1 cellular context compared by ENCODE assay signal in the genomic region with DNA sequence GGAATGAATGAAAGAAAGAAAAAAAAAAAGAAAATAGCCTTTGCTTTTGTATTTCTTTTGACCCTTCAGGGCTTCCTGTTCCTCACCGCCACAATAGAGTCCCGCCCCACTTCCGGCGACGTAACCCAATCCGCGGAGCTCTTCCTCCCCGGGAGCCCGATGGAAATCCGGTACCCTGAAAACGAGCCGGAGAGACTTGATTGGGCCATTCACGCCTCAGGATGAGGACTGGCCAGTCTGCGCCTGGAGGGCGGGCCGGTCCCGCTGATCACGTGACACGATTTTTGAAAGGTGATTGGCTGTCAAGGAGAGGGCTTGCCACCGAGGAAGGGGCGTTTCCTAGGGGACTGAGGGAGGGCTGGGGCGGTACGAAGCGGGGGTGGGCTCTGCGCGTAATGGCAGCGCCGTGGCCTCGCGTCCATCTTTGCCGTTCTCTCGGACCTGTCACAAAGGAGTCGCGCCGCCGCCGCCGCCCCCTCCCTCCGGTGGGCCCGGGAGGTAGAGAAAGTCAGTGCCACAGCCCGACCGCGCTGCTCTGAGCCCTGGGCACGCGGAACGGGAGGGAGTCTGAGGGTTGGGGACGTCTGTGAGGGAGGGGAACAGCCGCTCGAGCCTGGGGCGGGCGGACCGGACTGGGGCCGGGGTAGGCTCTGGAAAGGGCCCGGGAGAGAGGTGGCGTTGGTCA.
TF ChIP-seq lines count a peak whose summit lies in the region.

A gene with protein sequence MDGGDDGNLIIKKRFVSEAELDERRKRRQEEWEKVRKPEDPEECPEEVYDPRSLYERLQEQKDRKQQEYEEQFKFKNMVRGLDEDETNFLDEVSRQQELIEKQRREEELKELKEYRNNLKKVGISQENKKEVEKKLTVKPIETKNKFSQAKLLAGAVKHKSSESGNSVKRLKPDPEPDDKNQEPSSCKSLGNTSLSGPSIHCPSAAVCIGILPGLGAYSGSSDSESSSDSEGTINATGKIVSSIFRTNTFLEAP (minus strand): TSS at position 95 of the 685 bp plus-strand sequence. CDS start 12,185 bp downstream, outside the sequence.
RSPRY1 (plus strand) TSS at position 385 of the 685 bp plus-strand sequence. CDS start 18,330 bp downstream, outside the sequence.

TF ChIP-seq in K562, 482 proteins besides CTCF, POLR2A, EP300 and RAD21 (continued from another document and continues in another):
- no peak for TF ChIP-seq NR0B1 (IDR thresholded peaks at IDR 0.05; ENCODE audit: partially characterized antibody)
- TF ChIP-seq TCF3 (CRISPR knock-in tag; IDR thresholded peaks at IDR 0.05): no peak
- peak; percentile 57 for TF ChIP-seq CHD2 (IDR thresholded peaks at IDR 0.05; ENCODE audit: low read depth, low read length)
- TF ChIP-seq HBP1 (CRISPR knock-in tag; IDR thresholded peaks at IDR 0.05): no peak
- no peak for TF ChIP-seq BDP1 (IDR thresholded peaks at IDR 0.05; ENCODE audit: insufficient read depth, insufficient read length)
- TF ChIP-seq ERF (CRISPR knock-in tag; IDR thresholded peaks at IDR 0.05): 0 out of 2 replicates have a peak, but pooled peaks have one; percentile 37
- TF ChIP-seq ZBTB7A (IDR thresholded peaks at IDR 0.05; ENCODE audit: borderline replicate concordance, control insufficient read depth, low read depth, low read length): no peak; the same call in 1 of the 2 replicates
- no peak for TF ChIP-seq HMGN3 (IDR thresholded peaks at IDR 0.05; ENCODE audit: borderline replicate concordance, extremely low read depth, insufficient read length, low read depth, low read length)
- no peak for TF ChIP-seq POLR3A (IDR thresholded peaks at IDR 0.05; ENCODE audit: borderline replicate concordance, extremely low read depth, insufficient read depth, insufficient read length)
- TF ChIP-seq ZC3H8 (IDR thresholded peaks at IDR 0.05): no peak
- TF ChIP-seq ASH1L (IDR thresholded peaks at IDR 0.05; ENCODE audit: borderline replicate concordance, low read depth, partially characterized antibody): peak; percentile 83
- no peak for TF ChIP-seq ZNF133 (CRISPR knock-in tag; IDR thresholded peaks at IDR 0.05)
- TF ChIP-seq FOXA3 (CRISPR knock-in tag; conservative IDR thresholded peaks at IDR 0.05 in 1 of 2, IDR thresholded peaks at IDR 0.05 in 1 of 2): no peak
- TF ChIP-seq, protein P1, sequence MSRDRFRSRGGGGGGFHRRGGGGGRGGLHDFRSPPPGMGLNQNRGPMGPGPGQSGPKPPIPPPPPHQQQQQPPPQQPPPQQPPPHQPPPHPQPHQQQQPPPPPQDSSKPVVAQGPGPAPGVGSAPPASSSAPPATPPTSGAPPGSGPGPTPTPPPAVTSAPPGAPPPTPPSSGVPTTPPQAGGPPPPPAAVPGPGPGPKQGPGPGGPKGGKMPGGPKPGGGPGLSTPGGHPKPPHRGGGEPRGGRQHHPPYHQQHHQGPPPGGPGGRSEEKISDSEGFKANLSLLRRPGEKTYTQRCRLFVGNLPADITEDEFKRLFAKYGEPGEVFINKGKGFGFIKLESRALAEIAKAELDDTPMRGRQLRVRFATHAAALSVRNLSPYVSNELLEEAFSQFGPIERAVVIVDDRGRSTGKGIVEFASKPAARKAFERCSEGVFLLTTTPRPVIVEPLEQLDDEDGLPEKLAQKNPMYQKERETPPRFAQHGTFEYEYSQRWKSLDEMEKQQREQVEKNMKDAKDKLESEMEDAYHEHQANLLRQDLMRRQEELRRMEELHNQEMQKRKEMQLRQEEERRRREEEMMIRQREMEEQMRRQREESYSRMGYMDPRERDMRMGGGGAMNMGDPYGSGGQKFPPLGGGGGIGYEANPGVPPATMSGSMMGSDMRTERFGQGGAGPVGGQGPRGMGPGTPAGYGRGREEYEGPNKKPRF (IDR thresholded peaks at IDR 0.05; ENCODE audit: low read depth, low read length): no peak
- TF ChIP-seq RBM15 (IDR thresholded peaks at IDR 0.05; ENCODE audit: insufficient read depth, low read length): no peak
- TF ChIP-seq ZBTB11 (CRISPR knock-in tag; IDR thresholded peaks at IDR 0.05): peak in 1 of 3 experiments; percentile 75; a peak in 2 of 6 replicates
- TF ChIP-seq SRF (CRISPR knock-in tag; IDR thresholded peaks at IDR 0.05): no peak
- TF ChIP-seq, protein P2, sequence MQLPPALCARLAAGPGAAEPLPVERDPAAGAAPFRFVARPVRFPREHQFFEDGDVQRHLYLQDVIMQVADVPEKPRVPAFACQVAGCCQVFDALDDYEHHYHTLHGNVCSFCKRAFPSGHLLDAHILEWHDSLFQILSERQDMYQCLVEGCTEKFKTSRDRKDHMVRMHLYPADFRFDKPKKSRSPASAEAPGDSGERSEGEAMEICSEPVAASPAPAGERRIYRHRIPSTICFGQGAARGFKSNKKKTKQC (CRISPR knock-in tag; IDR thresholded peaks at IDR 0.05): peak; percentile 31; the same call in 1 of the 2 replicates
- TF ChIP-seq NCOA6 (IDR thresholded peaks at IDR 0.05): no peak
- TF ChIP-seq SIRT6 (IDR thresholded peaks at IDR 0.05; ENCODE audit: low read depth, low read length): no peak
- no peak for TF ChIP-seq ZKSCAN1 (IDR thresholded peaks at IDR 0.05; ENCODE audit: low read depth, low read length)
- peak; percentile 71 for TF ChIP-seq RBM25 (IDR thresholded peaks at IDR 0.05; ENCODE audit: low read depth, low read length, severe bottlenecking)
- TF ChIP-seq HNRNPK (IDR thresholded peaks at IDR 0.05; ENCODE audit: low read depth, low read length, poor library complexity, severe bottlenecking): no peak
- no peak for TF ChIP-seq MAFK (IDR thresholded peaks at IDR 0.05; ENCODE audit: low read length)
- TF ChIP-seq SMARCA5 (IDR thresholded peaks at IDR 0.05): no peak
- TF ChIP-seq CEBPG (CRISPR knock-in tag; IDR thresholded peaks at IDR 0.05): no peak
- TF ChIP-seq CEBPG (tag; conservative IDR thresholded peaks at IDR 0.05 in 1 of 2, IDR thresholded peaks at IDR 0.05 in 1 of 2): no peak
- TF ChIP-seq SMARCB1 (IDR thresholded peaks at IDR 0.05; ENCODE audit: insufficient read length, low read depth): no peak
- TF ChIP-seq COPS2 (conservative IDR thresholded peaks at IDR 0.05): no peak
- no peak for TF ChIP-seq HSF4 (CRISPR knock-in tag; IDR thresholded peaks at IDR 0.05; ENCODE audit: borderline replicate concordance)
- TF ChIP-seq NRF1 (conservative IDR thresholded peaks at IDR 0.05 in 1 of 2, IDR thresholded peaks at IDR 0.05 in 1 of 2): peak; percentile 85 to 88
- no peak for TF ChIP-seq SMAD1 (IDR thresholded peaks at IDR 0.05; ENCODE audit: low read depth, low read length, partially characterized antibody)
- TF ChIP-seq ZBTB2 (IDR thresholded peaks at IDR 0.05): no peak
- TF ChIP-seq NFE2L1 (tag; IDR thresholded peaks at IDR 0.05; ENCODE audit: borderline replicate concordance, low read depth): no peak
- no peak for TF ChIP-seq ELF4 (CRISPR knock-in tag; IDR thresholded peaks at IDR 0.05)
- TF ChIP-seq MLX (CRISPR knock-in tag; conservative IDR thresholded peaks at IDR 0.05): no peak
- TF ChIP-seq ZNF282 (CRISPR knock-in tag; IDR thresholded peaks at IDR 0.05): no peak
- no peak for TF ChIP-seq PURB (CRISPR knock-in tag; IDR thresholded peaks at IDR 0.05; ENCODE audit: low read depth)
- no peak for TF ChIP-seq BRF2 (IDR thresholded peaks at IDR 0.05; ENCODE audit: borderline replicate concordance, insufficient read depth, insufficient read length)
- TF ChIP-seq KAT2B (IDR thresholded peaks at IDR 0.05; ENCODE audit: low read depth, low read length): no peak
- no peak for TF ChIP-seq RBM34 (IDR thresholded peaks at IDR 0.05; ENCODE audit: borderline replicate concordance, insufficient read depth, low read length)
- TF ChIP-seq SREBF1 (IDR thresholded peaks at IDR 0.05; ENCODE audit: borderline replicate concordance, low read depth, low read length): no peak
- TF ChIP-seq NFATC3 (IDR thresholded peaks at IDR 0.05): no peak
- peak in 1 of 2 experiments; percentile 5; a peak in 1 of 4 replicates for TF ChIP-seq RCOR1 (IDR thresholded peaks at IDR 0.05; ENCODE audit: borderline replicate concordance in 1 of 2, low read depth in 2 of 2, low read length in 2 of 2)
- TF ChIP-seq ESRRB (CRISPR knock-in tag; IDR thresholded peaks at IDR 0.05; ENCODE audit: borderline replicate concordance): peak; percentile 62; the same call in 1 of the 2 replicates
- TF ChIP-seq KDM2B (CRISPR knock-in tag; IDR thresholded peaks at IDR 0.05): 0 out of 2 replicates have a peak, but pooled peaks have one; percentile 32
- TF ChIP-seq ZNF583 (CRISPR knock-in tag; IDR thresholded peaks at IDR 0.05): no peak
- TF ChIP-seq LEF1 (IDR thresholded peaks at IDR 0.05): no peak
- TF ChIP-seq FOS (IDR thresholded peaks at IDR 0.05; ENCODE audit: extremely low read depth, insufficient read length): peak; percentile 84
- no peak for TF ChIP-seq ZNF431 (CRISPR knock-in tag; IDR thresholded peaks at IDR 0.05)
- no peak for TF ChIP-seq EHMT2 (IDR thresholded peaks at IDR 0.05)
- no peak for TF ChIP-seq ILF3 (IDR thresholded peaks at IDR 0.05; ENCODE audit: borderline replicate concordance)
- no peak for TF ChIP-seq ZNF644 (tag; IDR thresholded peaks at IDR 0.05; ENCODE audit: low read depth)
